Comparison of ENCODE assay signal across 17 cellular contexts in genomic region chr18:70295633-70296188, GRCh38. TPM values are rescaled to one million over a fixed set of nuclear protein-coding genes. Genes with fewer than 3 reads are reported as not detected.
DNase-seq lines count a peak whose midpoint lies in the region; ATAC-seq, FAIRE-seq and TF ChIP-seq lines count a peak whose summit lies in the region.
"Had no signal": no experiment of that assay in that cellular context is flagged by ENCODE, and none has a peak within 500 bp of the region (broad histone marks: within the 10 kb centered on the region; RNA-seq: fewer than 3 reads in every experiment).

No MANE protein-coding gene starts in this region.

- H3K4me1 ChIP-seq in breast epithelium: peaks cover 5 to 7% of the 10 kb centered on the region in 2 donors
- H3K4me1 ChIP-seq in astrocyte (ENCODE audit: insufficient read depth, low read length): peaks cover 20% of the 10 kb centered on the region

- H3K27me3 Mint-ChIP-seq in MCF 10A (ENCODE audit: insufficient read depth, unreplicated experiment) (no peaks in the 10 kb centered on the region), astrocyte (ENCODE audit: low read depth, unreplicated experiment) (no peaks in the 10 kb centered on the region)
- H3K27me3 Mint-ChIP-seq: progenitor cell of endocrine pancreas had no signal

- no peak for TF ChIP-seq POLR2A in breast epithelium (IDR thresholded peaks at IDR 0.05)

- H2AFZ ChIP-seq in astrocyte (ENCODE audit: low read depth, low read length): no peak overlapping the region

- no peak for FAIRE-seq in astrocyte (lab: Jason Lieb, UNC)
- FAIRE-seq: endometrium, GM12892 had no signal

- POLR2A ChIA-PET in MCF 10A (lab: Yijun Ruan, JAX): interaction anchor here (0.6 to 1.5 kb wide), 3 partner anchors 14 to 72 kb away, joined by 3 to 5 read pairs (median 3); no protein-coding TSS in a partner anchor

- peak; percentile 17 for ATAC-seq in left ventricle myocardium superior

- H3K4me3 Mint-ChIP-seq in MCF 10A (ENCODE audit: unreplicated experiment) (no peak overlapping the region), astrocyte (ENCODE audit: unreplicated experiment) (no peak overlapping the region)

- BruUV-seq in MCF 10A (replicated peaks; lab: Mats Ljungman, UMichigan): no TSS peak

- H3K27me3 ChIP-seq in breast epithelium: no peaks in the 10 kb centered on the region
- no peaks in the 10 kb centered on the region for H3K27me3 ChIP-seq in astrocyte (ENCODE audit: insufficient read depth, low read length)

- peaks cover 87% of the 10 kb centered on the region for H4K20me1 ChIP-seq in astrocyte (ENCODE audit: insufficient read depth, low read length)

- H3K36me3 ChIP-seq in breast epithelium: no peaks in the 10 kb centered on the region
- H3K36me3 ChIP-seq in astrocyte (ENCODE audit: insufficient read depth, low read length): no peaks in the 10 kb centered on the region

- CTCF ChIA-PET in MCF 10A (lab: Yijun Ruan, JAX): interaction anchor here (0.7 to 1.7 kb wide), 3 partner anchors 37 to 1847 kb away, joined by 3 to 4 read pairs (median 3); no protein-coding TSS in a partner anchor

- peak overlapping the region; percentile 75 for H3K4me2 ChIP-seq in astrocyte (ENCODE audit: low read length)

- H3K9me3 ChIP-seq in breast epithelium (no peaks in the 10 kb centered on the region), astrocyte (ENCODE audit: insufficient read depth, low read depth, low read length) (no peaks in the 10 kb centered on the region)

- peaks cover 99% of the 10 kb centered on the region for H3K79me2 ChIP-seq in astrocyte (ENCODE audit: insufficient read depth, low read length)

- no peak overlapping the region for H3K27ac ChIP-seq in breast epithelium
- H3K27ac ChIP-seq in astrocyte (ENCODE audit: low read depth, low read length): no peak overlapping the region
- H3K27ac ChIP-seq in substantia nigra (ENCODE audit: low read depth, low read length, poor library complexity, severe bottlenecking): peak overlapping the region; percentile 43

- peak overlapping the region; percentile 19 for H3K9ac ChIP-seq in astrocyte (ENCODE audit: low read length)

- peaks cover 51% of the 10 kb centered on the region for H3K4me1 Mint-ChIP-seq in MCF 10A (ENCODE audit: insufficient read depth, unreplicated experiment)
- H3K4me1 Mint-ChIP-seq in astrocyte (ENCODE audit: low read depth, unreplicated experiment): peaks cover 44% of the 10 kb centered on the region

- no peak for TF ChIP-seq CTCF in MCF 10A (IDR thresholded peaks at IDR 0.05; ENCODE audit: unreplicated experiment)
- TF ChIP-seq CTCF in breast epithelium (IDR thresholded peaks at IDR 0.05): no peak
- TF ChIP-seq CTCF in astrocyte (IDR thresholded peaks at IDR 0.05; ENCODE audit: insufficient read depth, low read depth, low read length): no peak

- DNase-seq in MCF 10A (ENCODE audit: unreplicated experiment): no peak
- no peak for DNase-seq in breast epithelium (ENCODE audit: low spot score in 2 of 2)
- no peak for DNase-seq in astrocyte (ENCODE audit: low read depth)
- no peak for DNase-seq in left ventricle myocardium superior
- peak in 1 of 49 donors; percentile 21 for DNase-seq in substantia nigra (lab: John Stamatoyannopoulos, UW)
- no peak for DNase-seq in RPMI8226
- no peak for DNase-seq in NCI-H510A (lab: John Stamatoyannopoulos, UW)
- DNase-seq in islet precursor cell: no peak
- DNase-seq: 8988T; activated CD4-positive, alpha-beta T cell treated with anti-CD3 and anti-CD28 coated beads for 4 hours; activated naive CD4-positive, alpha-beta T cell treated with anti-CD3 and anti-CD28 coated beads, Interleukin-2, amount 50 U/mL, for 16 hours; CD8-positive, alpha-beta memory T cell; NCI-H2029 treated with DMSO at 0.1 percent for 48 hours; NCI-H69 had no signal

- intact Hi-C loops in MCF 10A (cut with micrococcal nuclease): loop anchor here (10.0 kb wide), 1 partner anchor 89 kb away; no protein-coding TSS in a partner anchor
- intact Hi-C loops in breast epithelium (cut with DNase I; ENCODE audit: low total_unique reads): no loop called here
- intact Hi-C loops in left ventricle myocardium superior (cut with micrococcal nuclease): no loop called here

- H3K36me3 Mint-ChIP-seq in MCF 10A (ENCODE audit: insufficient read depth, unreplicated experiment): peaks cover 7% of the 10 kb centered on the region
- H3K36me3 Mint-ChIP-seq in astrocyte (ENCODE audit: low read depth, unreplicated experiment): no peaks in the 10 kb centered on the region
- H3K36me3 Mint-ChIP-seq: CD8-positive, alpha-beta memory T cell had no signal

- no peak overlapping the region for H3K4me3 ChIP-seq in breast epithelium
- no peak overlapping the region for H3K4me3 ChIP-seq in astrocyte (ENCODE audit: insufficient read depth, low read depth, low read length)

- H3K27ac Mint-ChIP-seq in MCF 10A (ENCODE audit: low read depth, unreplicated experiment): peak overlapping the region; percentile 36
- no peak overlapping the region for H3K27ac Mint-ChIP-seq in astrocyte (ENCODE audit: unreplicated experiment)
- H3K27ac Mint-ChIP-seq: CD8-positive, alpha-beta memory T cell had no signal

- no peaks in the 10 kb centered on the region for H3K9me3 Mint-ChIP-seq in MCF 10A (ENCODE audit: unreplicated experiment)
- H3K9me3 Mint-ChIP-seq in astrocyte (ENCODE audit: unreplicated experiment): no peaks in the 10 kb centered on the region
- H3K9me3 Mint-ChIP-seq: CD8-positive, alpha-beta memory T cell had no signal

RNA-seq across cellular contexts. Expression of gene SOCS6, which starts 6.9 kb away (rescaled TPM):
- total RNA-seq in MCF 10A (2022) (16.9 and 20.4 TPM in 2 replicates), breast epithelium (10 to 100 TPM; 17.9 to 32.9 (median 20.6) TPM), astrocyte (20.5 and 24.1 TPM in 2 replicates), left ventricle myocardium superior (23.2 TPM)
